22 cellular contexts compared by ENCODE assay signal in the genomic region with DNA sequence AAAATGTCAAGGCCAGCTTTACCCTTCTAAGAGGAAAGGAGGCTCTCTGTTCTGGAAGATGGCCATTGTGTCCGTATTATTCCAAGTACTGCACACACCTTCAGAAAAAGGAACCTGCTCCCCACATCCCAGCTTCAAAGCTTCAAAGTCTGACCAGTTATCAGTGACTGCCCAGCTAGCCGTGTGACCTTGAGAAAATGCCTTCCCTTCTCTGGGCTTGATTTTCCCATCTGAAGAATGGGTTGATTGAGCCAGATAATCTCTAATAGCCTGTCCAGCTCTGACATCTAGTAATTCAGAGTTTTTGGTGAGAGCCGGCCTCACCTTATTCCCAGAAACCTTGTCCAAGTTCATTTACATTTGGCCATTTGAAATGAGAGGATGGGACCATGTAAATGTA. TPM values are rescaled to one million over a fixed set of nuclear protein-coding genes. Genes with fewer than 3 reads are reported as not detected.
DNase-seq lines count a peak whose midpoint lies in the region; ATAC-seq, FAIRE-seq and TF ChIP-seq lines count a peak whose summit lies in the region.
"Had no signal": no experiment of that assay in that cellular context is flagged by ENCODE, and none has a peak within 500 bp of the region (broad histone marks: within the 10 kb centered on the region; RNA-seq: fewer than 3 reads in every experiment).

No MANE protein-coding gene starts in this region.

- in situ Hi-C loops in HepG2 (cut with HindIII; ENCODE audit: extremely low pct_ligation_motif_present, low pct_unique_long_range_greater_than_20kb) = loop anchor here (25.0 kb wide), 1 partner anchor 115 kb away; no protein-coding TSS in a partner anchor

- H3K27me3 ChIP-seq in HepG2 (ENCODE audit: control insufficient read depth in 1 of 2, insufficient read depth in 2 of 2, low read length in 2 of 2) (peaks cover 0 to 17% of the 10 kb centered on the region in 2 experiments; a peak in 3 of 5 replicates), right lobe of liver (no peaks in the 10 kb centered on the region), PC-9 (ENCODE audit: insufficient read depth, low read depth) (peaks cover 7% of the 10 kb centered on the region; the same call in 1 of the 2 replicates), lower lobe of right lung (ENCODE audit: low read depth) (peaks cover 9% of the 10 kb centered on the region), tibial artery (no peaks in the 10 kb centered on the region), ovary (no peaks in the 10 kb centered on the region)
- H3K27me3 ChIP-seq: right atrium auricular region had no signal

- TF ChIP-seq EP300 in HepG2 (IDR thresholded peaks at IDR 0.05; ENCODE audit: low read depth in 2 of 2, low read length in 2 of 2) = no peak
- TF ChIP-seq EP300 in HepG2 (CRISPR knock-in tag; IDR thresholded peaks at IDR 0.05; ENCODE audit: borderline replicate concordance) = no peak
- no peak for TF ChIP-seq EP300 in ovary (IDR thresholded peaks at IDR 0.05)

- H3K4me1 ChIP-seq in HepG2 (ENCODE audit: insufficient read depth, low read length) (peaks cover 22% of the 10 kb centered on the region; the same call in 1 of the 2 replicates), right lobe of liver (peaks cover 0 to 8% (median 0%) of the 10 kb centered on the region in 4 donors), PC-9 (replicated peaks; ENCODE audit: insufficient read depth) (peaks cover 27% of the 10 kb centered on the region), lower lobe of right lung (peaks cover 7% of the 10 kb centered on the region), tibial artery (peaks cover 0 to 11% (median 4%) of the 10 kb centered on the region in 4 donors), ovary (ENCODE audit: insufficient read depth) (no peaks in the 10 kb centered on the region)

- peaks cover 26% of the 10 kb centered on the region for H3F3A ChIP-seq in PC-9 (ENCODE audit: insufficient read depth, low read depth)

- TF ChIP-seq POLR2A in HepG2 (IDR thresholded peaks at IDR 0.05; ENCODE audit: insufficient read depth in 1 of 2, low read depth in 2 of 2, low read length in 2 of 2) (no peak), right lobe of liver (IDR thresholded peaks at IDR 0.05) (no peak), ovary (IDR thresholded peaks at IDR 0.05) (no peak)

- H3K27ac ChIP-seq in HepG2 (ENCODE audit: extremely low read length, insufficient read depth, low read length) (peak overlapping the region; percentile 30), right lobe of liver (no peak overlapping the region), PC-9 (peak overlapping the region; percentile 95), lower lobe of right lung (peak overlapping the region; percentile 87), tibial artery (peak overlapping the region; percentile 78 to 92), ovary (no peak overlapping the region)

- intact Hi-C loops in HepG2 (cut with micrococcal nuclease; ENCODE audit: unreplicated experiment) = loop anchor here (10.0 kb wide), 1 partner anchor 257 kb away; the partner anchor contains the start of gene PGRMC1
- intact Hi-C loops in right lobe of liver (cut with DNase I) = loop anchor here in 1 of 2 donors (10.0 kb wide), 1 partner anchor 133 kb away; no protein-coding TSS in a partner anchor
- intact Hi-C loops in PC-9 (cut with micrococcal nuclease; ENCODE audit: unreplicated experiment) = loop anchor here (2.0 kb wide), 1 partner anchor 93 kb away; no protein-coding TSS in a partner anchor
- intact Hi-C loops in lower lobe of right lung (cut with DNase I) = no loop called here
- intact Hi-C loops in tibial artery (cut with DNase I; ENCODE audit: low total_unique reads) = loop anchor here (10.0 kb wide), 1 partner anchor 123 kb away; no protein-coding TSS in a partner anchor
- intact Hi-C loops in ovary (cut with DNase I) = no loop called here

- TF ChIP-seq CTCF in HepG2 (CRISPR knock-in tag; IDR thresholded peaks at IDR 0.05) (no peak), right lobe of liver (IDR thresholded peaks at IDR 0.05) (no peak), PC-9 (conservative IDR thresholded peaks at IDR 0.05) (no peak), lower lobe of right lung (IDR thresholded peaks at IDR 0.05) (no peak), tibial artery (IDR thresholded peaks at IDR 0.05) (no peak), ovary (IDR thresholded peaks at IDR 0.05) (no peak)

- H3K36me3 ChIP-seq in HepG2 (replicated peaks in 1 of 2; ENCODE audit: control insufficient read depth in 1 of 2, insufficient read depth in 2 of 2, low read length in 2 of 2) (peaks cover 1 to 9% of the 10 kb centered on the region in 2 experiments; a peak in 2 of 5 replicates), right lobe of liver (no peaks in the 10 kb centered on the region), PC-9 (ENCODE audit: low read depth) (peaks cover 36% of the 10 kb centered on the region), lower lobe of right lung (peaks cover 11% of the 10 kb centered on the region), tibial artery (peaks cover 0 to 8% (median 0%) of the 10 kb centered on the region in 3 donors), ovary (no peaks in the 10 kb centered on the region)
- H3K36me3 ChIP-seq: right atrium auricular region had no signal

- no peaks in the 10 kb centered on the region for H3K9me2 ChIP-seq in PC-9 (ENCODE audit: insufficient read depth)

- ATAC-seq in HepG2 (no peak), right lobe of liver (no peak), lower lobe of right lung (no peak), left lobe of liver (no peak), HG02970 (IDR thresholded peaks at IDR 0.05; ENCODE audit: low FRiP score, unreplicated experiment) (no peak)
- ATAC-seq: activated naive CD4-positive, alpha-beta T cell treated with anti-CD3 and anti-CD28 coated beads, Interleukin-2, amount 50 U/mL, for 72 hours had no signal

- no peak overlapping the region for H3K9ac ChIP-seq in HepG2 (ENCODE audit: insufficient read depth, low read depth, low read length)

- TF ChIP-seq RAD21 in HepG2 (CRISPR knock-in tag; IDR thresholded peaks at IDR 0.05) = no peak

- CTCF ChIA-PET in HepG2 (lab: Yijun Ruan, JAX; ENCODE audit: low intra/inter-chr PET ratio, low total read pairs) = no interaction called here
- CTCF ChIA-PET in PC-9 (lab: Charles Lee) = no interaction called here

- H3K9me3 ChIP-seq in HepG2 (ENCODE audit: low read length) (no peaks in the 10 kb centered on the region), right lobe of liver (no peaks in the 10 kb centered on the region), PC-9 (ENCODE audit: insufficient read depth, low read depth) (no peaks in the 10 kb centered on the region), lower lobe of right lung (no peaks in the 10 kb centered on the region), tibial artery (no peaks in the 10 kb centered on the region), ovary (no peaks in the 10 kb centered on the region)
- H3K9me3 ChIP-seq: right atrium auricular region had no signal

- BruUV-seq in HepG2 (replicated peaks; lab: Mats Ljungman, UMichigan) (no TSS peak), PC-9 (replicated peaks; lab: Mats Ljungman, UMichigan) (TSS peak; percentile 15)

- peaks cover 4% of the 10 kb centered on the region for H3K79me2 ChIP-seq in HepG2 (ENCODE audit: insufficient read depth, low read length)
- peaks cover 61% of the 10 kb centered on the region for H3K79me2 ChIP-seq in PC-9 (ENCODE audit: low read depth)

- H3K4me3 ChIP-seq in HepG2 (replicated peaks in 1 of 3; ENCODE audit: insufficient read depth in 1 of 3, low read depth in 2 of 3, low read length in 3 of 3) (0 out of 6 replicates have a peak overlapping the region, but pooled peaks of 1 of the 3 experiments have one; percentile 72), right lobe of liver (no peak overlapping the region), PC-9 (peak overlapping the region; percentile 93), lower lobe of right lung (peak overlapping the region; percentile 66), tibial artery (no peak overlapping the region), ovary (no peak overlapping the region)

- H3K4me2 ChIP-seq in HepG2 (ENCODE audit: low read depth, low read length) (peak overlapping the region; percentile 90), PC-9 (peak overlapping the region; percentile 84)

- FAIRE-seq in HepG2 (lab: Jason Lieb, UNC) = no peak

- DNase-seq in HepG2 (ENCODE audit: low spot score) = no peak
- DNase-seq in right lobe of liver = no peak
- no peak for DNase-seq in PC-9
- DNase-seq in lower lobe of right lung = no peak
- DNase-seq in tibial artery = no peak
- DNase-seq in ovary = no peak
- no peak for DNase-seq in left lobe of liver (ENCODE audit: low spot score)
- DNase-seq: activated B cell treated with CpG ODN at 0.5 μM for 24 hours; activated CD4-positive, alpha-beta memory T cell treated with anti-CD3 and anti-CD28 coated beads, Interleukin-2, amount 10 ng/mL, durations not matched to agents 7 days and 5 days; activated T-cell treated with anti-CD3 and anti-CD28 coated beads for 4 hours; H9; heart right ventricle; left ventricle myocardium superior; NCI-H1092; NCI-H1930; NCI-H446; occipital lobe; T1000 had no signal

- POLR2A ChIA-PET in HepG2 (lab: Yijun Ruan, JAX) (interaction anchor here (1.7 kb wide), 1 partner anchor 13 kb away, joined by 7 read pairs; no protein-coding TSS in a partner anchor), PC-9 (lab: Charles Lee; ENCODE audit: unreplicated experiment) (no interaction called here)

- whole genome bisulfite sequencing in HepG2 (ENCODE audit: low lambda C conversion rate) = 100% methylated on average over 1 of the region's 3 CpGs
- 56% methylated on average over 2 of the region's 3 CpGs for WGBS in right lobe of liver (ENCODE audit: insufficient coverage, low coverage, low lambda C conversion rate, missing lambda C conversion rate)
- 70 to 83% (median 78%) methylated on average over 3 of the region's 3 CpGs for WGBS in ovary, 3 donors

- H4K20me1 ChIP-seq in HepG2 (ENCODE audit: insufficient read depth, low read length) (peaks cover 6% of the 10 kb centered on the region), PC-9 (ENCODE audit: insufficient read depth) (no peaks in the 10 kb centered on the region)

- no peak overlapping the region for H2AFZ ChIP-seq in HepG2 (ENCODE audit: low read length)
- H2AFZ ChIP-seq in PC-9 = no peak overlapping the region

RNA-seq across cellular contexts. Expression of gene LONRF3, which starts 3.0 kb away (rescaled TPM):
- total RNA-seq in HepG2 (2016; rRNA removed; fragmentation: Illumina TruSeq; extraction: Trizol) = 11.6 and 13.3 TPM in 2 replicates
- 2.3 and 2.7 TPM in 2 replicates for total RNA-seq in HepG2 (2016; cell fraction: cytosol; rRNA removed; fragmentation: Illumina TruSeq; extraction: Trizol; ENCODE audit: low read depth)
- 10.8 and 11.4 TPM in 2 replicates for total RNA-seq in HepG2 (2016; cell fraction: insoluble cytoplasmic fraction; rRNA removed; fragmentation: Illumina TruSeq; extraction: Trizol)
- 6.4 and 7.4 TPM in 2 replicates for total RNA-seq in HepG2 (2016; cell fraction: membrane; rRNA removed; fragmentation: Illumina TruSeq; extraction: Trizol)
- total RNA-seq in HepG2 (2016; cell fraction: nucleus; rRNA removed; fragmentation: Illumina TruSeq; extraction: Trizol) = 12.3 and 12.8 TPM in 2 replicates
- 4.8 and 5.5 TPM in 2 replicates for polyA plus RNA-seq in HepG2 (2011; rRNA removed)
- 3.4 and 4.7 TPM in 2 replicates for polyA plus RNA-seq in HepG2 (2011; cell fraction: cytosol; rRNA removed)
- 10.0 and 10.2 TPM in 2 replicates for polyA plus RNA-seq in HepG2 (2011; cell fraction: nucleus; rRNA removed)
- 6.8 and 7.2 TPM in 2 replicates for polyA plus RNA-seq in HepG2 (2012)
- polyA plus RNA-seq in HepG2 (2016; cell fraction: cytosol; fragmentation: Illumina TruSeq; extraction: Trizol; ENCODE audit: low read depth) = 1.0 and 1.2 TPM in 2 replicates
- 5.6 and 5.8 TPM in 2 replicates for polyA plus RNA-seq in HepG2 (2016; cell fraction: insoluble cytoplasmic fraction; fragmentation: Illumina TruSeq; extraction: Trizol; ENCODE audit: low read depth)
- polyA plus RNA-seq in HepG2 (2016; cell fraction: membrane; fragmentation: Illumina TruSeq; extraction: Trizol; ENCODE audit: low read depth) = 1.7 and 2.4 TPM in 2 replicates
- polyA plus RNA-seq in HepG2 (2016; cell fraction: nucleus; fragmentation: Illumina TruSeq; extraction: Trizol; ENCODE audit: insufficient read depth, low read depth) = 8.5 and 9.1 TPM in 2 replicates
- polyA minus RNA-seq in HepG2 (2011; rRNA and poly(A)+ RNA removed; ENCODE audit: low replicate concordance) = 11.8 and 18.8 TPM in 2 replicates
- 8.0 and 9.7 TPM in 2 replicates for polyA minus RNA-seq in HepG2 (2011; cell fraction: cytosol; rRNA and poly(A)+ RNA removed)
- polyA minus RNA-seq in HepG2 (2011; cell fraction: nucleus; rRNA and poly(A)+ RNA removed) = 19.4 and 24.1 TPM in 2 replicates
- 10 to 100 TPM in 3 of 6 experiments, 1 to 10 TPM in 3; 6.2 to 13.5 (median 9.4) TPM for total RNA-seq in right lobe of liver
- total RNA-seq in PC-9 (2021) = 6.3 and 8.7 TPM in 2 replicates
- 27.6 TPM for total RNA-seq in lower lobe of right lung
- total RNA-seq in ovary = 10 to 100 TPM in 1 of 7 donors, 1 to 10 TPM in 6; 2.5 to 10.5 (median 5.2) TPM
- polyA plus RNA-seq in ovary = 1 to 10 TPM; 1.1 to 2.8 TPM
- 9.5 TPM for total RNA-seq in left lobe of liver
- polyA plus RNA-seq: AG04450 had no signal

Comparison
In these comparisons a context has a peak if more than half of its experiments do, and no peak if none do; other contexts are left out.
1. H3K27ac ChIP-seq: peak in HepG2 (single experiment), PC-9 (single experiment), lower lobe of right lung (single experiment) and tibial artery (2 of 2); none in right lobe of liver (0 of 3) and ovary (0 of 2).
2. H3K4me3 ChIP-seq: peak in PC-9 (single experiment) and lower lobe of right lung (single experiment); none in right lobe of liver (0 of 3), tibial artery (0 of 2) and ovary (single experiment).
3. intact Hi-C loops: an anchor here in HepG2 (10.0 kb wide), PC-9 (2.0 kb wide) and tibial artery (10.0 kb wide); none called in lower lobe of right lung and ovary.